Comparison of ENCODE assay signal across 1 cellular context in the genomic region with DNA sequence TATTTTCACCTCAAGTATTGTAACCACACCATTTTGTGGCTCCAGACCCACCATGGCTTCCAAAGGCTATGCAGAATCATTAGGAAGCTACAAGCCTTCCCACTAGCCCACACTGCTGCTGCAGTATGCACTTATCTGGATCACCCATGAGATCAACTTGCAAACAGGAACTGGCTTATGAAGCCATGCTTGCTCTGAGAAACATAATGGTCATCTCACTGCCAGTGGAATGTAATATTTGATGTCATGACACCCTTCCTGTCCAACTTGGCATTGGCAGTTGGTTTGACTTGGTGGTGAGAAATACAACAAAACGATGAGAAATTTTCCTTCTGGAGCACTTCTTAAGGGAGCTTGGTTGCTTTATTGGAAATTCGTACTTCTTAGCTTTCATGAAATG.
TF ChIP-seq lines count a peak whose summit lies in the region.

No MANE protein-coding gene starts in this region.

TF ChIP-seq in HEK293, 187 proteins besides CTCF, POLR2A, EP300 and RAD21 (continued from another document):
- TF ChIP-seq, protein P1, sequence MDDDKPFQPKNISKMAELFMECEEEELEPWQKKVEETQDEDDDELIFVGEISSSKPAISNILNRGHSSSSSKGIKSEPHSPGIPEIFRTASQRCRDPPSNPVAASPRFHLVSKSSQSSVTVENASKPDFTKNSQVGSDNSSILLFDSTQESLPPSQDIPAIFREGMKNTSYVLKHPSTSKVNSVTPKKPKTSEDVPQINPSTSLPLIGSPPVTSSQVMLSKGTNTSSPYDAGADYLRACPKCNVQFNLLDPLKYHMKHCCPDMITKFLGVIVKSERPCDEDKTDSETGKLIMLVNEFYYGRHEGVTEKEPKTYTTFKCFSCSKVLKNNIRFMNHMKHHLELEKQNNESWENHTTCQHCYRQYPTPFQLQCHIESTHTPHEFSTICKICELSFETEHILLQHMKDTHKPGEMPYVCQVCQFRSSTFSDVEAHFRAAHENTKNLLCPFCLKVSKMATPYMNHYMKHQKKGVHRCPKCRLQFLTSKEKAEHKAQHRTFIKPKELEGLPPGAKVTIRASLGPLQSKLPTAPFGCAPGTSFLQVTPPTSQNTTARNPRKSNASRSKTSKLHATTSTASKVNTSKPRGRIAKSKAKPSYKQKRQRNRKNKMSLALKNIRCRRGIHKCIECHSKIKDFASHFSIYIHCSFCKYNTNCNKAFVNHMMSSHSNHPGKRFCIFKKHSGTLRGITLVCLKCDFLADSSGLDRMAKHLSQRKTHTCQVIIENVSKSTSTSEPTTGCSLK (tag by site-specific recombination; IDR thresholded peaks at IDR 0.05), result no peak
- TF ChIP-seq, protein P2, sequence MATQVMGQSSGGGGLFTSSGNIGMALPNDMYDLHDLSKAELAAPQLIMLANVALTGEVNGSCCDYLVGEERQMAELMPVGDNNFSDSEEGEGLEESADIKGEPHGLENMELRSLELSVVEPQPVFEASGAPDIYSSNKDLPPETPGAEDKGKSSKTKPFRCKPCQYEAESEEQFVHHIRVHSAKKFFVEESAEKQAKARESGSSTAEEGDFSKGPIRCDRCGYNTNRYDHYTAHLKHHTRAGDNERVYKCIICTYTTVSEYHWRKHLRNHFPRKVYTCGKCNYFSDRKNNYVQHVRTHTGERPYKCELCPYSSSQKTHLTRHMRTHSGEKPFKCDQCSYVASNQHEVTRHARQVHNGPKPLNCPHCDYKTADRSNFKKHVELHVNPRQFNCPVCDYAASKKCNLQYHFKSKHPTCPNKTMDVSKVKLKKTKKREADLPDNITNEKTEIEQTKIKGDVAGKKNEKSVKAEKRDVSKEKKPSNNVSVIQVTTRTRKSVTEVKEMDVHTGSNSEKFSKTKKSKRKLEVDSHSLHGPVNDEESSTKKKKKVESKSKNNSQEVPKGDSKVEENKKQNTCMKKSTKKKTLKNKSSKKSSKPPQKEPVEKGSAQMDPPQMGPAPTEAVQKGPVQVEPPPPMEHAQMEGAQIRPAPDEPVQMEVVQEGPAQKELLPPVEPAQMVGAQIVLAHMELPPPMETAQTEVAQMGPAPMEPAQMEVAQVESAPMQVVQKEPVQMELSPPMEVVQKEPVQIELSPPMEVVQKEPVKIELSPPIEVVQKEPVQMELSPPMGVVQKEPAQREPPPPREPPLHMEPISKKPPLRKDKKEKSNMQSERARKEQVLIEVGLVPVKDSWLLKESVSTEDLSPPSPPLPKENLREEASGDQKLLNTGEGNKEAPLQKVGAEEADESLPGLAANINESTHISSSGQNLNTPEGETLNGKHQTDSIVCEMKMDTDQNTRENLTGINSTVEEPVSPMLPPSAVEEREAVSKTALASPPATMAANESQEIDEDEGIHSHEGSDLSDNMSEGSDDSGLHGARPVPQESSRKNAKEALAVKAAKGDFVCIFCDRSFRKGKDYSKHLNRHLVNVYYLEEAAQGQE (tag by site-specific recombination; IDR thresholded peaks at IDR 0.05), result no peak
- no peak for TF ChIP-seq ZNF292 (tag by site-specific recombination; IDR thresholded peaks at IDR 0.05; ENCODE audit: borderline replicate concordance, low read depth)
- TF ChIP-seq GFI1B (tag by site-specific recombination; IDR thresholded peaks at IDR 0.05), result no peak
- TF ChIP-seq, protein P3, sequence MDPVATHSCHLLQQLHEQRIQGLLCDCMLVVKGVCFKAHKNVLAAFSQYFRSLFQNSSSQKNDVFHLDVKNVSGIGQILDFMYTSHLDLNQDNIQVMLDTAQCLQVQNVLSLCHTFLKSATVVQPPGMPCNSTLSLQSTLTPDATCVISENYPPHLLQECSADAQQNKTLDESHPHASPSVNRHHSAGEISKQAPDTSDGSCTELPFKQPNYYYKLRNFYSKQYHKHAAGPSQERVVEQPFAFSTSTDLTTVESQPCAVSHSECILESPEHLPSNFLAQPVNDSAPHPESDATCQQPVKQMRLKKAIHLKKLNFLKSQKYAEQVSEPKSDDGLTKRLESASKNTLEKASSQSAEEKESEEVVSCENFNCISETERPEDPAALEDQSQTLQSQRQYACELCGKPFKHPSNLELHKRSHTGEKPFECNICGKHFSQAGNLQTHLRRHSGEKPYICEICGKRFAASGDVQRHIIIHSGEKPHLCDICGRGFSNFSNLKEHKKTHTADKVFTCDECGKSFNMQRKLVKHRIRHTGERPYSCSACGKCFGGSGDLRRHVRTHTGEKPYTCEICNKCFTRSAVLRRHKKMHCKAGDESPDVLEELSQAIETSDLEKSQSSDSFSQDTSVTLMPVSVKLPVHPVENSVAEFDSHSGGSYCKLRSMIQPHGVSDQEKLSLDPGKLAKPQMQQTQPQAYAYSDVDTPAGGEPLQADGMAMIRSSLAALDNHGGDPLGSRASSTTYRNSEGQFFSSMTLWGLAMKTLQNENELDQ (tag by site-specific recombination; IDR thresholded peaks at IDR 0.05; ENCODE audit: low read depth), result no peak
- no peak for TF ChIP-seq KLF16 (tag by site-specific recombination; IDR thresholded peaks at IDR 0.05)
- TF ChIP-seq, protein P4, sequence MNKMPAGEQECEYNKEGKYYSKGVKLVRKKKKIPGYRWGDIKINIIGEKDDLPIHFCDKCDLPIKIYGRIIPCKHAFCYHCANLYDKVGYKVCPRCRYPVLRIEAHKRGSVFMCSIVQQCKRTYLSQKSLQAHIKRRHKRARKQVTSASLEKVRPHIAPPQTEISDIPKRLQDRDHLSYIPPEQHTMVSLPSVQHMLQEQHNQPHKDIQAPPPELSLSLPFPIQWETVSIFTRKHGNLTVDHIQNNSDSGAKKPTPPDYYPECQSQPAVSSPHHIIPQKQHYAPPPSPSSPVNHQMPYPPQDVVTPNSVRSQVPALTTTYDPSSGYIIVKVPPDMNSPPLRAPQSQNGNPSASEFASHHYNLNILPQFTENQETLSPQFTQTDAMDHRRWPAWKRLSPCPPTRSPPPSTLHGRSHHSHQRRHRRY (tag by site-specific recombination; IDR thresholded peaks at IDR 0.05), result no peak
- no peak for TF ChIP-seq ZBTB48 (tag by site-specific recombination; IDR thresholded peaks at IDR 0.05)
